Comparison of ENCODE assay signal across 8 cellular contexts in the genomic region with DNA sequence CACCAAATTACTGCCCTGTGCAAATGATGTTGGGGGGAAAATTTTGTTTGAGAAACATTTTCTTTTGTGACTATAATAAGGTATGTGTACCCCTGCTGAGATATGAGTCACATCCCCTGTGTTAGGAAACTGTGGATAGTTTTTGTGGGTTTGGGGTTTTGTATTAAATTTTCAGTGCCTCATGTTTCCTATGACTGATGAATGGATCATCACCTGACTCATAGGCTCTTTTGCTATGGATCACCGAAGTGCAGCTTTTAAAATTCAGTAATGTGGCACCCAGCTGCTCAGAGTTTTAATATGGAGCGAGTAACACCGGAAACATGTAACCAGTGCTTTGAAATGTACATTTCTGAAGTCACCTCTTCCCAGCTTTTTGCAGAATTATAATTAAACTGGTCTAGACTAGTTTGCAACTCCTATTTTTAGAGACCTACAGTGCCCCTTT.
DNase-seq lines count a peak whose midpoint lies in the region; ATAC-seq, FAIRE-seq and TF ChIP-seq lines count a peak whose summit lies in the region.
"Had no signal": no experiment of that assay in that cellular context is flagged by ENCODE, and none has a peak within 500 bp of the region (broad histone marks: within the 10 kb centered on the region; RNA-seq: fewer than 3 reads in every experiment).

No MANE protein-coding gene starts in this region.

- peaks cover 53% of the 10 kb centered on the region for H3K4me1 Mint-ChIP-seq in astrocyte (ENCODE audit: low read depth, unreplicated experiment)
- peaks cover 19% of the 10 kb centered on the region for H3K4me1 Mint-ChIP-seq in neural progenitor cell

- H3K9me3 ChIP-seq in astrocyte (ENCODE audit: insufficient read depth, low read depth, low read length) (no peaks in the 10 kb centered on the region), neural progenitor cell (ENCODE audit: low read depth) (no peaks in the 10 kb centered on the region), lower lobe of right lung (no peaks in the 10 kb centered on the region)

- no peak overlapping the region for H2AFZ ChIP-seq in astrocyte (ENCODE audit: low read depth, low read length)
- no peak overlapping the region for H2AFZ ChIP-seq in neural progenitor cell (replicated peaks)

- peak overlapping the region; percentile 79 for H3K9ac ChIP-seq in astrocyte (ENCODE audit: low read length)
- no peak overlapping the region for H3K9ac ChIP-seq in neural progenitor cell

- peak; percentile 98 for DNase-seq in GM04504 (ENCODE audit: low read depth)
- DNase-seq in M059J (ENCODE audit: low read depth): peak; percentile 99
- peak; percentile 99 for DNase-seq in astrocyte (ENCODE audit: low read depth)
- DNase-seq in non-pigmented ciliary epithelial cell (ENCODE audit: low read depth): peak; percentile 99
- no peak for DNase-seq in neural progenitor cell (ENCODE audit: low spot score)
- no peak for DNase-seq in lower lobe of right lung
- DNase-seq: WERI-Rb-1 had no signal

- ATAC-seq in GM19467 (IDR thresholded peaks at IDR 0.05; ENCODE audit: unreplicated experiment): no peak
- no peak for ATAC-seq in lower lobe of right lung

- H4K20me1 ChIP-seq in astrocyte (ENCODE audit: insufficient read depth, low read length) (no peaks in the 10 kb centered on the region), neural progenitor cell (ENCODE audit: low read depth) (no peaks in the 10 kb centered on the region)

- peak; percentile 93 for FAIRE-seq in astrocyte (lab: Jason Lieb, UNC)

- H3K27me3 ChIP-seq in astrocyte (ENCODE audit: insufficient read depth, low read length) (no peaks in the 10 kb centered on the region), neural progenitor cell (no peaks in the 10 kb centered on the region), lower lobe of right lung (ENCODE audit: low read depth) (peaks cover 29% of the 10 kb centered on the region)

- TF ChIP-seq CTCF in astrocyte (IDR thresholded peaks at IDR 0.05; ENCODE audit: insufficient read depth, low read depth, low read length) (no peak), neural progenitor cell (IDR thresholded peaks at IDR 0.05) (no peak), lower lobe of right lung (IDR thresholded peaks at IDR 0.05) (no peak)

- H3K27me3 Mint-ChIP-seq in astrocyte (ENCODE audit: low read depth, unreplicated experiment) (no peaks in the 10 kb centered on the region), neural progenitor cell (ENCODE audit: insufficient read depth, low read depth) (peaks cover 5% of the 10 kb centered on the region)

- H3K79me2 ChIP-seq in astrocyte (ENCODE audit: insufficient read depth, low read length) (no peaks in the 10 kb centered on the region), neural progenitor cell (ENCODE audit: low read depth) (no peaks in the 10 kb centered on the region)

- peak overlapping the region; percentile 97 for H3K27ac ChIP-seq in astrocyte (ENCODE audit: low read depth, low read length)
- no peak overlapping the region for H3K27ac ChIP-seq in neural progenitor cell
- H3K27ac ChIP-seq in lower lobe of right lung: no peak overlapping the region
- H3K27ac ChIP-seq: WERI-Rb-1 had no signal

- H3K36me3 ChIP-seq in astrocyte (ENCODE audit: insufficient read depth, low read length) (no peaks in the 10 kb centered on the region), neural progenitor cell (no peaks in the 10 kb centered on the region), lower lobe of right lung (no peaks in the 10 kb centered on the region)
- H3K36me3 ChIP-seq: WERI-Rb-1 had no signal

- H3K4me3 Mint-ChIP-seq in astrocyte (ENCODE audit: unreplicated experiment) (no peak overlapping the region), neural progenitor cell (no peak overlapping the region)

- H3K9me3 Mint-ChIP-seq in astrocyte (ENCODE audit: unreplicated experiment) (no peaks in the 10 kb centered on the region), neural progenitor cell (no peaks in the 10 kb centered on the region)

- no peak overlapping the region for H3K4me3 ChIP-seq in astrocyte (ENCODE audit: insufficient read depth, low read depth, low read length)
- no peak overlapping the region for H3K4me3 ChIP-seq in neural progenitor cell
- H3K4me3 ChIP-seq in lower lobe of right lung: no peak overlapping the region

- intact Hi-C loops in lower lobe of right lung (cut with DNase I): no loop called here

- H3F3A ChIP-seq in neural progenitor cell (ENCODE audit: low read depth): no peaks in the 10 kb centered on the region

- no peaks in the 10 kb centered on the region for H3K36me3 Mint-ChIP-seq in astrocyte (ENCODE audit: low read depth, unreplicated experiment)
- H3K36me3 Mint-ChIP-seq in neural progenitor cell: no peaks in the 10 kb centered on the region

- H3K4me2 ChIP-seq in astrocyte (ENCODE audit: low read length): peak overlapping the region; percentile 75
- no peak overlapping the region for H3K4me2 ChIP-seq in neural progenitor cell

- H3K27ac Mint-ChIP-seq in astrocyte (ENCODE audit: unreplicated experiment): peak overlapping the region; percentile 95
- no peak overlapping the region for H3K27ac Mint-ChIP-seq in neural progenitor cell

- peaks cover 31% of the 10 kb centered on the region for H3K4me1 ChIP-seq in astrocyte (ENCODE audit: insufficient read depth, low read length)
- no peaks in the 10 kb centered on the region for H3K4me1 ChIP-seq in neural progenitor cell
- no peaks in the 10 kb centered on the region for H3K4me1 ChIP-seq in lower lobe of right lung

Comparison
In these comparisons a context has a peak if more than half of its experiments do, and no peak if none do; other contexts are left out.
1. DNase-seq: peak in GM04504 (single experiment), M059J (single experiment), astrocyte (single experiment) and non-pigmented ciliary epithelial cell (single experiment); none in neural progenitor cell (single experiment) and lower lobe of right lung (single experiment).